ENCODE assay signal across 1 cellular context in the genomic region with DNA sequence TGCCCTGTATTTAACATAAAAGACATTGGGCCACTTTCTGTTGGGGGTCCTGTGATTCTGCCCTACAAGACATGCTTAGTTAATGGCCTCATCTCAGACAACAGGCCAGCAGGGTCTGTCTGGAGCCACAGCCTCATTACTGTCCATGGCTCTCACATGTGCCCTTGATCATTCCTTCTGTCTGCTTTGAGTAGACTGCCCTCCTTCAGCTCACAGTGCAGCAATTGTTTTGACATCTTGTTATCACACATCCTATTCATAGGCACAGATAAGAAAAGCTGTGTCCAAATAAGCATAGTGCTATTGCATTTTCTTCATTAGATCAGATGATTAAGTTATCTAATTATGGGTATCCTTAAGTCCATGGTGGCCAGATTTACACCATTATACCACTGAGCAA.
TF ChIP-seq lines count a peak whose summit lies in the region.

No MANE protein-coding gene starts in this region.

TF ChIP-seq in SK-N-SH treated with all-trans-retinoic acid at 6 μM for 48 hours, 23 proteins besides CTCF, POLR2A, EP300 and RAD21 (continued from another document):
- TF ChIP-seq ISL1 (CRISPR knock-in tag; IDR thresholded peaks at IDR 0.05), result peak; percentile 80
- TF ChIP-seq, protein P1, sequence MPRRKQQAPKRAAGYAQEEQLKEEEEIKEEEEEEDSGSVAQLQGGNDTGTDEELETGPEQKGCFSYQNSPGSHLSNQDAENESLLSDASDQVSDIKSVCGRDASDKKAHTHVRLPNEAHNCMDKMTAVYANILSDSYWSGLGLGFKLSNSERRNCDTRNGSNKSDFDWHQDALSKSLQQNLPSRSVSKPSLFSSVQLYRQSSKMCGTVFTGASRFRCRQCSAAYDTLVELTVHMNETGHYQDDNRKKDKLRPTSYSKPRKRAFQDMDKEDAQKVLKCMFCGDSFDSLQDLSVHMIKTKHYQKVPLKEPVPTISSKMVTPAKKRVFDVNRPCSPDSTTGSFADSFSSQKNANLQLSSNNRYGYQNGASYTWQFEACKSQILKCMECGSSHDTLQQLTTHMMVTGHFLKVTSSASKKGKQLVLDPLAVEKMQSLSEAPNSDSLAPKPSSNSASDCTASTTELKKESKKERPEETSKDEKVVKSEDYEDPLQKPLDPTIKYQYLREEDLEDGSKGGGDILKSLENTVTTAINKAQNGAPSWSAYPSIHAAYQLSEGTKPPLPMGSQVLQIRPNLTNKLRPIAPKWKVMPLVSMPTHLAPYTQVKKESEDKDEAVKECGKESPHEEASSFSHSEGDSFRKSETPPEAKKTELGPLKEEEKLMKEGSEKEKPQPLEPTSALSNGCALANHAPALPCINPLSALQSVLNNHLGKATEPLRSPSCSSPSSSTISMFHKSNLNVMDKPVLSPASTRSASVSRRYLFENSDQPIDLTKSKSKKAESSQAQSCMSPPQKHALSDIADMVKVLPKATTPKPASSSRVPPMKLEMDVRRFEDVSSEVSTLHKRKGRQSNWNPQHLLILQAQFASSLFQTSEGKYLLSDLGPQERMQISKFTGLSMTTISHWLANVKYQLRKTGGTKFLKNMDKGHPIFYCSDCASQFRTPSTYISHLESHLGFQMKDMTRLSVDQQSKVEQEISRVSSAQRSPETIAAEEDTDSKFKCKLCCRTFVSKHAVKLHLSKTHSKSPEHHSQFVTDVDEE (CRISPR knock-in tag; IDR thresholded peaks at IDR 0.05), result peak; percentile 94
